ENCODE assay signal across 1 cellular context in genomic region chr20:21521596-21522478, GRCh38.
TF ChIP-seq lines count a peak whose summit lies in the region.

No MANE protein-coding gene starts in this region.

TF ChIP-seq in HEK293, 187 proteins besides CTCF, POLR2A, EP300 and RAD21 (continued from another document):
- no peak for TF ChIP-seq ZNF580 (tag by site-specific recombination; IDR thresholded peaks at IDR 0.05)
- TF ChIP-seq ZNF670 (tag by site-specific recombination; IDR thresholded peaks at IDR 0.05; ENCODE audit: low read depth), result no peak
- TF ChIP-seq MEIS1 (CRISPR knock-in tag; IDR thresholded peaks at IDR 0.05; ENCODE audit: borderline replicate concordance), result no peak
- peak; percentile 49 for TF ChIP-seq REST (tag by site-specific recombination; IDR thresholded peaks at IDR 0.05)
- no peak for TF ChIP-seq ZNF843 (tag by site-specific recombination; IDR thresholded peaks at IDR 0.05)
- TF ChIP-seq SP3 (tag by site-specific recombination; IDR thresholded peaks at IDR 0.05), result peak; percentile 79
- no peak for TF ChIP-seq ZFP41 (tag by site-specific recombination; IDR thresholded peaks at IDR 0.05; ENCODE audit: borderline replicate concordance)
- no peak for TF ChIP-seq ZNF223 (tag by site-specific recombination; IDR thresholded peaks at IDR 0.05)
- TF ChIP-seq ZFHX2 (tag by site-specific recombination; conservative IDR thresholded peaks at IDR 0.05), result no peak
- TF ChIP-seq ZNF132 (tag by site-specific recombination; IDR thresholded peaks at IDR 0.05; ENCODE audit: borderline replicate concordance), result no peak
- TF ChIP-seq ZBTB26 (tag by site-specific recombination; optimal IDR thresholded peaks at IDR 0.05), result peak; percentile 92
- no peak for TF ChIP-seq ZNF837 (tag by site-specific recombination; IDR thresholded peaks at IDR 0.05)
- no peak for TF ChIP-seq ZNF513 (tag by site-specific recombination; IDR thresholded peaks at IDR 0.05)
- no peak for TF ChIP-seq ZNF274 (IDR thresholded peaks at IDR 0.05; ENCODE audit: low read length)
- no peak for TF ChIP-seq ZNF274 (tag by site-specific recombination; IDR thresholded peaks at IDR 0.05; ENCODE audit: borderline replicate concordance)
- TF ChIP-seq KLF9 (tag by site-specific recombination; IDR thresholded peaks at IDR 0.05; ENCODE audit: low read depth), result peak; percentile 39; the same call in 1 of the 2 replicates
- TF ChIP-seq ZNF704 (tag by site-specific recombination; IDR thresholded peaks at IDR 0.05), result no peak
- no peak for TF ChIP-seq ZNF571 (tag by site-specific recombination; IDR thresholded peaks at IDR 0.05)
- no peak for TF ChIP-seq ZNF146 (tag by site-specific recombination; IDR thresholded peaks at IDR 0.05)
- TF ChIP-seq ZNF692 (tag by site-specific recombination; IDR thresholded peaks at IDR 0.05), result 0 out of 2 replicates have a peak, but pooled peaks have one; percentile 15
- no peak for TF ChIP-seq ZNF394 (tag by site-specific recombination; IDR thresholded peaks at IDR 0.05; ENCODE audit: borderline replicate concordance)
- no peak for TF ChIP-seq ZNF350 (tag by site-specific recombination; IDR thresholded peaks at IDR 0.05)
- peak; percentile 78 for TF ChIP-seq GLIS2 (tag by site-specific recombination; IDR thresholded peaks at IDR 0.05)
- no peak for TF ChIP-seq GLI4 (tag by site-specific recombination; IDR thresholded peaks at IDR 0.05)
- no peak for TF ChIP-seq ZNF10 (tag by site-specific recombination; IDR thresholded peaks at IDR 0.05)
- no peak for TF ChIP-seq ZNF239 (tag by site-specific recombination; IDR thresholded peaks at IDR 0.05)
- TF ChIP-seq ZNF221 (tag by site-specific recombination; IDR thresholded peaks at IDR 0.05; ENCODE audit: borderline replicate concordance), result no peak
- peak; percentile 69; the same call in 1 of the 2 replicates for TF ChIP-seq ZBTB11 (tag by site-specific recombination; conservative IDR thresholded peaks at IDR 0.05; ENCODE audit: low read depth)
- peak; percentile 32; the same call in 1 of the 2 replicates for TF ChIP-seq ZBTB10 (tag by site-specific recombination; IDR thresholded peaks at IDR 0.05)
- peak; percentile 69; the same call in 1 of the 2 replicates for TF ChIP-seq PRDM1 (tag by site-specific recombination; IDR thresholded peaks at IDR 0.05)
- 0 out of 2 replicates have a peak, but pooled peaks have one; percentile 39 for TF ChIP-seq SCRT2 (tag by site-specific recombination; IDR thresholded peaks at IDR 0.05)
